Comparison of ENCODE assay signal across 7 cellular contexts in genomic region chr7:73734619-73735525, GRCh38. TPM values are rescaled to one million over a fixed set of nuclear protein-coding genes. Genes with fewer than 3 reads are reported as not detected.
DNase-seq lines count a peak whose midpoint lies in the region; ATAC-seq and TF ChIP-seq lines count a peak whose summit lies in the region.

No MANE protein-coding gene starts in this region.

- ATAC-seq in GM18502 (IDR thresholded peaks at IDR 0.05; ENCODE audit: poor library complexity, unreplicated experiment): peak; percentile 52
- ATAC-seq in HG03571 (IDR thresholded peaks at IDR 0.05; ENCODE audit: unreplicated experiment): peak; percentile 34

- H3K9me3 Mint-ChIP-seq in mesothelial cell of epicardium: no peaks in the 10 kb centered on the region

- peaks cover 9% of the 10 kb centered on the region for H3K4me1 Mint-ChIP-seq in mesothelial cell of epicardium

- H3K27ac Mint-ChIP-seq in mesothelial cell of epicardium: peak overlapping the region; percentile 47

- no peaks in the 10 kb centered on the region for H3K27me3 Mint-ChIP-seq in mesothelial cell of epicardium (ENCODE audit: low read depth)

- TF ChIP-seq CTCF in mesothelial cell of epicardium (IDR thresholded peaks at IDR 0.05; ENCODE audit: unreplicated experiment): peak; percentile 53

- peaks cover 2% of the 10 kb centered on the region for H3K36me3 Mint-ChIP-seq in mesothelial cell of epicardium

- no peak overlapping the region for H3K4me3 Mint-ChIP-seq in mesothelial cell of epicardium

- DNase-seq in NCI-H748 treated with DMSO at 0.1 percent for 48 hours (lab: John Stamatoyannopoulos, UW) (peak; percentile 72), ecto neural progenitor cell (ENCODE audit: low spot score) (peak; percentile 89), mesothelial cell of epicardium (ENCODE audit: low spot score in 2 of 2, unreplicated experiment in 2 of 2) (no peak)
- peak; percentile 60 to 82 for DNase-seq in activated CD4-positive, alpha-beta T cell treated with anti-CD3 and anti-CD28 coated beads, Interleukin-2, amount 50 U/mL, for 24 hours (ENCODE audit: low read depth in 1 of 2, low spot score in 1 of 2)
- DNase-seq in stimulated activated CD8-positive, alpha-beta memory T cell treated with anti-CD3 and anti-CD28 coated beads, Interleukin-7, amount 100 ng/mL, for 1 hour (ENCODE audit: low read depth in 2 of 2): peak; percentile 57

RNA-seq across cellular contexts. Expression of gene ABHD11, which starts 3.7 kb away (rescaled TPM):
- 33.9 to 40.7 TPM (median 35.2 TPM) in 3 replicates for total RNA-seq in mesothelial cell of epicardium

RNA-seq across cellular contexts. Expression of gene STX1A, which starts 15.4 kb away (rescaled TPM):
- 12.5 to 15.5 TPM (median 13.2 TPM) in 3 replicates for total RNA-seq in mesothelial cell of epicardium

RNA-seq across cellular contexts. Expression of gene CLDN3, which starts 35.2 kb away (rescaled TPM):
- 10.5 to 11.0 TPM (median 10.6 TPM) in 3 replicates for total RNA-seq in mesothelial cell of epicardium

RNA-seq across cellular contexts. Expression of gene BUD23, which starts 51.5 kb away (rescaled TPM):
- 64.2 to 70.2 TPM (median 69.1 TPM) in 3 replicates for total RNA-seq in mesothelial cell of epicardium

RNA-seq across cellular contexts. Expression of gene DNAJC30, which starts 51.6 kb away (rescaled TPM):
- total RNA-seq in mesothelial cell of epicardium: 13.1 to 14.8 TPM (median 14.6 TPM) in 3 replicates

Comparison
In these comparisons a context has a peak if more than half of its experiments do, and no peak if none do; other contexts are left out.
1. DNase-seq: peak in NCI-H748 treated with DMSO at 0.1 percent for 48 hours (single experiment), activated CD4-positive, alpha-beta T cell treated with anti-CD3 and anti-CD28 coated beads, Interleukin-2, amount 50 U/mL, for 24 hours (2 of 2), ecto neural progenitor cell (single experiment) and stimulated activated CD8-positive, alpha-beta memory T cell treated with anti-CD3 and anti-CD28 coated beads, Interleukin-7, amount 100 ng/mL, for 1 hour (2 of 2); none in mesothelial cell of epicardium (0 of 2).